Comparison of ENCODE assay signal across 11 cellular contexts in genomic region chr11:82969811-82970210, GRCh38.
DNase-seq lines count a peak whose midpoint lies in the region; ATAC-seq and TF ChIP-seq lines count a peak whose summit lies in the region.
"Had no signal": no experiment of that assay in that cellular context is flagged by ENCODE, and none has a peak within 500 bp of the region (broad histone marks: within the 10 kb centered on the region; RNA-seq: fewer than 3 reads in every experiment).

No MANE protein-coding gene starts in this region.

- peak overlapping the region in 8 of 9 donors; percentile 68 to 93 (median 86) for H3K27ac Mint-ChIP-seq in naive thymus-derived CD4-positive, alpha-beta T cell
- H3K27ac Mint-ChIP-seq: stimulated activated effector memory CD8-positive, alpha-beta T cell treated with anti-CD3 and anti-CD28 coated beads, Interleukin-12 subunit alpha, Interleukin-12 subunit beta, amount 100 ng/mL, for 72 hours had no signal

- peaks cover 6 to 13% of the 10 kb centered on the region in 2 donors for H3K4me1 ChIP-seq in naive thymus-derived CD4-positive, alpha-beta T cell (ENCODE audit: control insufficient read depth in 2 of 2, insufficient read depth in 2 of 2, low read length in 2 of 2)
- no peaks in the 10 kb centered on the region for H3K4me1 ChIP-seq in lower lobe of right lung
- H3K4me1 ChIP-seq: esophagus muscularis mucosa had no signal

- no peak overlapping the region for H3K27ac ChIP-seq in naive thymus-derived CD4-positive, alpha-beta T cell (ENCODE audit: low read depth, low read length)
- no peak overlapping the region for H3K27ac ChIP-seq in lower lobe of right lung
- H3K27ac ChIP-seq: esophagus muscularis mucosa had no signal

- peak in 2 of 9 donors; percentile 25 to 34 for DNase-seq in naive thymus-derived CD4-positive, alpha-beta T cell
- no peak for DNase-seq in AML-193 (lab: John Stamatoyannopoulos, UW)
- DNase-seq in NCI-H510A (lab: John Stamatoyannopoulos, UW) = no peak
- no peak for DNase-seq in lower lobe of right lung
- DNase-seq: anterior cingulate cortex, IMR-90 had no signal

- peak; percentile 91 for ATAC-seq in GM18873 (IDR thresholded peaks at IDR 0.05; ENCODE audit: low FRiP score, unreplicated experiment)
- ATAC-seq in GM21529 (IDR thresholded peaks at IDR 0.05; ENCODE audit: unreplicated experiment) = peak; percentile 99
- peak; percentile 98 for ATAC-seq in HG03196 (IDR thresholded peaks at IDR 0.05; ENCODE audit: unreplicated experiment)
- no peak for ATAC-seq in naive thymus-derived CD4-positive, alpha-beta T cell
- no peak for ATAC-seq in lower lobe of right lung
- ATAC-seq: stimulated activated effector memory CD8-positive, alpha-beta T cell treated with anti-CD3 and anti-CD28 coated beads, Interleukin-12 subunit alpha, Interleukin-12 subunit beta, amount 100 ng/mL, for 72 hours had no signal

- no peaks in the 10 kb centered on the region for H3K36me3 ChIP-seq in naive thymus-derived CD4-positive, alpha-beta T cell (ENCODE audit: control insufficient read depth in 2 of 3, insufficient read depth in 3 of 3, low read length in 3 of 3)
- no peaks in the 10 kb centered on the region for H3K36me3 ChIP-seq in lower lobe of right lung
- H3K36me3 ChIP-seq: esophagus muscularis mucosa had no signal

- intact Hi-C loops in naive thymus-derived CD4-positive, alpha-beta T cell (cut with micrococcal nuclease) = loop anchor here in 1 of 2 donors (2.0 kb wide), 2 partner anchors 13 to 101 kb away; partner anchors contain the start of gene RAB30
- intact Hi-C loops in lower lobe of right lung (cut with DNase I) = no loop called here

- no peaks in the 10 kb centered on the region for H3K27me3 ChIP-seq in naive thymus-derived CD4-positive, alpha-beta T cell (ENCODE audit: control insufficient read depth in 2 of 2, insufficient read depth in 2 of 2, low read length in 2 of 2)
- H3K27me3 ChIP-seq in lower lobe of right lung (ENCODE audit: low read depth) = no peaks in the 10 kb centered on the region
- H3K27me3 ChIP-seq: esophagus muscularis mucosa had no signal

- no peak for TF ChIP-seq CTCF in lower lobe of right lung (IDR thresholded peaks at IDR 0.05)

- H3K4me1 Mint-ChIP-seq in naive thymus-derived CD4-positive, alpha-beta T cell = peaks cover 13 to 67% (median 58%) of the 10 kb centered on the region in 7 donors

- CTCF ChIA-PET in naive thymus-derived CD4-positive, alpha-beta T cell (lab: Charles Lee) = interaction anchor here (0.8 to 1.4 kb wide), 2 partner anchors 9 to 68 kb away, joined by 3 to 7 read pairs; partner anchors contain the start of gene DDIAS

- H3K4me3 ChIP-seq in naive thymus-derived CD4-positive, alpha-beta T cell (ENCODE audit: low read length) = no peak overlapping the region
- H3K4me3 ChIP-seq in lower lobe of right lung = no peak overlapping the region

- peaks cover 0 to 18% (median 0%) of the 10 kb centered on the region in 5 donors for H3K27me3 Mint-ChIP-seq in naive thymus-derived CD4-positive, alpha-beta T cell

- peak overlapping the region in 7 of 10 donors; percentile 42 to 73 (median 58) for H3K4me3 Mint-ChIP-seq in naive thymus-derived CD4-positive, alpha-beta T cell
- H3K4me3 Mint-ChIP-seq: stimulated activated effector memory CD8-positive, alpha-beta T cell treated with anti-CD3 and anti-CD28 coated beads, Interleukin-12 subunit alpha, Interleukin-12 subunit beta, amount 100 ng/mL, for 72 hours had no signal

- POLR2A ChIA-PET in naive thymus-derived CD4-positive, alpha-beta T cell (lab: Charles Lee) = interaction anchor here (0.6 to 4.5 kb wide), 8 partner anchors 10 to 193 kb away, joined by 3 to 105 read pairs (median 6); partner anchors contain the start of genes PCF11 and PRCP

- peaks cover 0 to 8% (median 0%) of the 10 kb centered on the region in 11 donors for H3K9me3 Mint-ChIP-seq in naive thymus-derived CD4-positive, alpha-beta T cell
- H3K9me3 Mint-ChIP-seq: stimulated activated effector memory CD8-positive, alpha-beta T cell treated with anti-CD3 and anti-CD28 coated beads, Interleukin-12 subunit alpha, Interleukin-12 subunit beta, amount 100 ng/mL, for 72 hours had no signal

- peaks cover 0 to 10% (median 5%) of the 10 kb centered on the region in 5 donors for H3K36me3 Mint-ChIP-seq in naive thymus-derived CD4-positive, alpha-beta T cell
- H3K36me3 Mint-ChIP-seq: stimulated activated effector memory CD8-positive, alpha-beta T cell treated with anti-CD3 and anti-CD28 coated beads, Interleukin-12 subunit alpha, Interleukin-12 subunit beta, amount 100 ng/mL, for 72 hours had no signal

- H3K9me3 ChIP-seq in naive thymus-derived CD4-positive, alpha-beta T cell (ENCODE audit: control insufficient read depth in 2 of 3, low read length in 3 of 3) = no peaks in the 10 kb centered on the region
- no peaks in the 10 kb centered on the region for H3K9me3 ChIP-seq in lower lobe of right lung
- H3K9me3 ChIP-seq: esophagus muscularis mucosa had no signal

Comparison
In these comparisons a context has a peak if more than half of its experiments do, and no peak if none do; other contexts are left out.
1. ATAC-seq: peak in GM18873 (single experiment), GM21529 (single experiment) and HG03196 (single experiment); none in naive thymus-derived CD4-positive, alpha-beta T cell (single experiment) and lower lobe of right lung (0 of 2).